ENCODE assay signal across 1 cellular context in the genomic region with DNA sequence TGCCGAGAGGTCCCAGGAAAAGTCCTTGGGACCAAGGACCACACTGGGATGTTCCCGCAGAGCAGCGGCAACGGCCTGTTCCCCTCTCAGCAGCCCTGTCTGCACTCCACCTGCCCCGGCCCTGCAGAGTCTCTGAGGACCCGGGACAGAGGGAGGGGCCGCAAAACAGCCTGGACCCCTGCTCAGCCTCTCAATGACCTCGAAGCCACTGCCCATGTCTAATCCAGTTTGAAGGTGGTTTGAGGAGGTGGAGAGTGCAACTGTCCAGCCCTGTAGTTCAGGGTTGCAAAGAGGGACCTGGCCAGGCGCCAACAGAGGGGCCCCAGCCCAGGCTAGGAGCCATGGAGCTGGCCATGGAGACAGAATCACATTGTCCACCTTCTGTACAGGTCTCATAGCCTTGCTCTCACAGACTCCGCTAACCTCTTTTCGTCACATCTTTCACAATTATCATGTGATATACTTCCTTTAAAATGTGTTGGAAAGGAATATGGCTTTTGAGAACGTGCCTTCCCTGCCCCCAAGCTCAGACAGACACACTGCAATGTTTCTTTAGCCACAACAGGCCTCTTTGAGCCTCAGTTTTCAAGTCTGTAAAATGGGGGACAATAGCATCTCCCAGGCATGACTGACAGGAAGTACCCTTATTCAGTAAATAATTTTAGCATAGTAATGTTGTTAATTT.
TF ChIP-seq lines count a peak whose summit lies in the region.

No MANE protein-coding gene starts in this region.

TF ChIP-seq in SK-N-SH treated with all-trans-retinoic acid at 6 μM for 48 hours, 23 proteins besides CTCF, POLR2A, EP300 and RAD21 (continued from another document):
- TF ChIP-seq, protein P1, sequence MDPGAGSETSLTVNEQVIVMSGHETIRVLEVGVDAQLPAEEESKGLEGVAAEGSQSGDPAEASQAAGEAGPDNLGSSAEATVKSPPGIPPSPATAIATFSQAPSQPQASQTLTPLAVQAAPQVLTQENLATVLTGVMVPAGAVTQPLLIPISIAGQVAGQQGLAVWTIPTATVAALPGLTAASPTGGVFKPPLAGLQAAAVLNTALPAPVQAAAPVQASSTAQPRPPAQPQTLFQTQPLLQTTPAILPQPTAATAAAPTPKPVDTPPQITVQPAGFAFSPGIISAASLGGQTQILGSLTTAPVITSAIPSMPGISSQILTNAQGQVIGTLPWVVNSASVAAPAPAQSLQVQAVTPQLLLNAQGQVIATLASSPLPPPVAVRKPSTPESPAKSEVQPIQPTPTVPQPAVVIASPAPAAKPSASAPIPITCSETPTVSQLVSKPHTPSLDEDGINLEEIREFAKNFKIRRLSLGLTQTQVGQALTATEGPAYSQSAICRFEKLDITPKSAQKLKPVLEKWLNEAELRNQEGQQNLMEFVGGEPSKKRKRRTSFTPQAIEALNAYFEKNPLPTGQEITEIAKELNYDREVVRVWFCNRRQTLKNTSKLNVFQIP (CRISPR knock-in tag; IDR thresholded peaks at IDR 0.05; ENCODE audit: borderline replicate concordance, low read depth), result no peak
- TF ChIP-seq ISL1 (CRISPR knock-in tag; IDR thresholded peaks at IDR 0.05) (no peak), BACH2 (CRISPR knock-in tag; IDR thresholded peaks at IDR 0.05; ENCODE audit: borderline replicate concordance) (no peak), CSDC2 (CRISPR knock-in tag; IDR thresholded peaks at IDR 0.05) (no peak), ESRRG (CRISPR knock-in tag; IDR thresholded peaks at IDR 0.05) (no peak)
